ENCODE assay signal across 21 cellular contexts in the genomic region with DNA sequence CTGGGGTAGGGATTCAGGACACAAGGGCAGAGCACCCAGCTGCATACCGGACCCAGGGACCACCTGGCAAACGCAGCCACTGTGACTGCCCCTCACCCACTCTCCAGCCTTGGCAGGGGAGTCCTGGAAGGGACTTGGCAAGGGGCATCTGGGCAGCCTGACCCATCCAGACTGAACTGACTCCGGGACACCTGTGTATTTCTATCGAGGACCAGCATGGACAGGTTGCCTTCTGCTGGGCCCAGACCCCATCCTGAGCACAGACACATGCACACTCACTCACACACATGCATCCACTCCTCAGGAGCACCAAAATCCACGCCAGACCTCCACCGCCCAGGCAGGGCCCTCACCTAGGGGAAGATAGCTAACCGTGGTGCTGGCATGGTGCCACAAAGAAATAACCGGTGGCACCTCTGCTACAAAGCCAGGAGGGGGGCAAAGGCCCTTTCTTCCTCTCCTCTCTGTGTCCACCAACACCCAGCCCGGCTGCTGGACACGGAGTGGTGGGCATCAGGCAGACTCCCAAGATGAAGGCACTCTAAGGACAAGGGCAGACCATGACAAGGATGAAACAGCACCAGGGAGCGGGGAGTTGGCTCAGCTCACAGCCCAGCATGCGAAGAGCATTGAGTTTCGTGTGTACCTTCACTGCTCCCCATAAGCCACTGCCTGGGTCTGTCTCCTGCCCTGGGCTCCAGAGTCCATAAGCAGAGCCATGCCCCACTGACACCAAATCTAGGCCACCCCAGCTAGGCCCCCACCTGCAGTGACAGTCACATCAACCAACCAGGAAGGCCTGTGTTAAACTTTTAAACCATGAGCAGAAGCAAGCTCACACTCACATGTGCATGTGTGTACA. TPM values are rescaled to one million over a fixed set of nuclear protein-coding genes. Genes with fewer than 3 reads are reported as not detected.
DNase-seq lines count a peak whose midpoint lies in the region; ATAC-seq, FAIRE-seq and TF ChIP-seq lines count a peak whose summit lies in the region.
"Had no signal": no experiment of that assay in that cellular context is flagged by ENCODE, and none has a peak within 500 bp of the region (broad histone marks: within the 10 kb centered on the region; RNA-seq: fewer than 3 reads in every experiment).

No MANE protein-coding gene starts in this region.

- 86% methylated on average over 13 of the region's 13 CpGs; no CpG with 5 or more reads in 1 of the 2 experiments for WGBS in H1 (ENCODE audit: extremely low coverage in 1 of 2, insufficient coverage in 1 of 2, insufficient read length in 1 of 2, insufficient replicate concordance in 2 of 2, low coverage in 1 of 2, low lambda C conversion rate in 2 of 2, missing lambda C conversion rate in 1 of 2), 2 experiments

- peaks cover 0 to 27% (median 15%) of the 10 kb centered on the region in 4 experiments; a peak in 6 of 7 replicates for H3K4me1 ChIP-seq in H1 (replicated peaks in 1 of 4; ENCODE audit: control insufficient read depth in 3 of 4, insufficient read depth in 4 of 4, low read length in 3 of 4)
- H3K4me1 ChIP-seq in vagina: peaks cover 14% of the 10 kb centered on the region
- H3K4me1 ChIP-seq: psoas muscle had no signal

- TF ChIP-seq RAD21 in H1 (IDR thresholded peaks at IDR 0.05 in 1 of 2, conservative IDR thresholded peaks at IDR 0.05 in 1 of 2; ENCODE audit: low read depth in 2 of 2, low read length in 2 of 2): no peak

- H2AK5ac ChIP-seq in H1 (ENCODE audit: low read depth, low read length): no peak overlapping the region

- H3K79me1 ChIP-seq in H1 (ENCODE audit: low read depth, low read length): no peaks in the 10 kb centered on the region

- in situ Hi-C loops in G401 (cut with HindIII; ENCODE audit: low sequenced_read_pairs): no loop called here

- no peaks in the 10 kb centered on the region for H3K9me3 ChIP-seq in H1 (ENCODE audit: insufficient read depth in 2 of 2, low read depth in 1 of 2, low read length in 1 of 2)
- no peaks in the 10 kb centered on the region for H3K9me3 ChIP-seq in vagina
- H3K9me3 ChIP-seq: psoas muscle, spleen had no signal

- H3K4ac ChIP-seq in H1 (replicated peaks; ENCODE audit: insufficient read length, low read depth, low read length): no peak overlapping the region

- no peak overlapping the region for H3K18ac ChIP-seq in H1 (ENCODE audit: extremely low read depth, low read length)

- peak overlapping the region; percentile 62; the same call in 1 of the 2 replicates for H4K8ac ChIP-seq in H1 (ENCODE audit: extremely low read depth, insufficient read depth, low read length)

- TF ChIP-seq POLR2A in H1 (IDR thresholded peaks at IDR 0.05; ENCODE audit: control extremely low read depth in 1 of 2, low read depth in 2 of 2, low read length in 2 of 2) (no peak), vagina (IDR thresholded peaks at IDR 0.05) (no peak)

- H4K5ac ChIP-seq in H1 (ENCODE audit: insufficient read length, low read depth, low read length): no peak overlapping the region

- H2BK20ac ChIP-seq in H1 (ENCODE audit: low read length): no peak overlapping the region

- no peaks in the 10 kb centered on the region for H3K79me2 ChIP-seq in H1 (ENCODE audit: control insufficient read depth in 1 of 2, insufficient read depth in 2 of 2, low read length in 2 of 2)

- no peak overlapping the region for H3K4me2 ChIP-seq in H1 (ENCODE audit: insufficient read depth in 1 of 2, low read depth in 2 of 2, low read length in 2 of 2)

- peaks cover 0 to 3% of the 10 kb centered on the region in 2 experiments for H4K20me1 ChIP-seq in H1 (replicated peaks in 1 of 2; ENCODE audit: control insufficient read depth in 1 of 2, insufficient read depth in 2 of 2, low read length in 2 of 2)

- no peak for TF ChIP-seq CTCF in H1 (IDR thresholded peaks at IDR 0.05; ENCODE audit: control extremely low read depth in 1 of 3, insufficient read depth in 1 of 3, low read depth in 1 of 3, low read length in 3 of 3)
- TF ChIP-seq CTCF in vagina (IDR thresholded peaks at IDR 0.05): no peak

- no peak overlapping the region for H2BK120ac ChIP-seq in H1 (replicated peaks; ENCODE audit: low read depth, low read length)

- H4K91ac ChIP-seq in H1 (replicated peaks; ENCODE audit: insufficient read length, low read length): no peak overlapping the region

- H2BK5ac ChIP-seq in H1 (ENCODE audit: low read depth, low read length): no peak overlapping the region; the same call in 1 of the 2 replicates

- FAIRE-seq in H1 (lab: Jason Lieb, UNC): no peak
- FAIRE-seq: frontal cortex, GM18507 had no signal

- DNase-seq in NCI-H1417 (lab: John Stamatoyannopoulos, UW) (peak in 2 of 3 experiments; percentile 18 to 54), NCI-H1417 treated with DMSO at 0.1 percent for 48 hours (lab: John Stamatoyannopoulos, UW) (no peak), G401 (ENCODE audit: low spot score) (peak; percentile 45), H1 (ENCODE audit: low read depth in 1 of 2, low spot score in 2 of 2) (no peak), posterior vena cava (ENCODE audit: low spot score) (peak; percentile 70), vagina (ENCODE audit: extremely low spot score in 2 of 2) (no peak), ecto neural progenitor cell (ENCODE audit: low spot score) (no peak), left lobe of liver (ENCODE audit: low spot score) (no peak)
- DNase-seq: 8988T, AML-193, amniotic stem cell, Karpas-422, NCI-H1092, NCI-H2081 treated with DMSO at 0.1 percent for 48 hours, nephron progenitor cell, SHP77 treated with DMSO at 0.1 percent for 48 hours, trophoblast cell had no signal

- no peak overlapping the region for H3K9ac ChIP-seq in H1 (replicated peaks in 1 of 4; ENCODE audit: extremely low read depth in 1 of 4, low read depth in 3 of 4, low read length in 3 of 4)

- no peak for ATAC-seq in left lobe of liver

- H3K56ac ChIP-seq in H1 (replicated peaks; ENCODE audit: insufficient read length, low read depth, low read length): no peak overlapping the region

- H3K36me3 ChIP-seq in H1 (ENCODE audit: control insufficient read depth in 2 of 4, insufficient read depth in 4 of 4, low read length in 3 of 4): no peaks in the 10 kb centered on the region
- H3K36me3 ChIP-seq in vagina: no peaks in the 10 kb centered on the region
- H3K36me3 ChIP-seq: spleen had no signal

- H2BK12ac ChIP-seq in H1 (ENCODE audit: low read depth, low read length): no peak overlapping the region; the same call in 1 of the 2 replicates

- peaks cover 0 to 15% (median 8%) of the 10 kb centered on the region in 4 experiments; a peak in 5 of 7 replicates for H3K27me3 ChIP-seq in H1 (replicated peaks in 1 of 4; ENCODE audit: control insufficient read depth in 3 of 4, extremely low read depth in 1 of 4, insufficient read depth in 3 of 4, low read length in 3 of 4)
- H3K27me3 ChIP-seq in vagina: no peaks in the 10 kb centered on the region

- CTCF ChIA-PET in H1 (lab: Charles Lee; ENCODE audit: partially characterized antibody): interaction anchor here (0.6 to 6.1 kb wide), 9 partner anchors 20 to 752 kb away, joined by 3 to 35 read pairs (median 4); no protein-coding TSS in a partner anchor

- peaks cover under 1% of the 10 kb centered on the region; the same call in 1 of the 2 replicates for H3K23me2 ChIP-seq in H1 (ENCODE audit: low read depth, low read length)

- no peak overlapping the region for H2AFZ ChIP-seq in H1 (ENCODE audit: low read length)

- H3K27ac ChIP-seq in H1 (ENCODE audit: low read depth, low read length) (no peak overlapping the region), vagina (no peak overlapping the region)
- H3K27ac ChIP-seq: psoas muscle, spleen had no signal

- H2BK15ac ChIP-seq in H1 (ENCODE audit: low read length): no peak overlapping the region

- intact Hi-C loops in posterior vena cava (cut with DNase I): no loop called here
- intact Hi-C loops in vagina (cut with DNase I): no loop called here

- H3K14ac ChIP-seq in H1 (ENCODE audit: insufficient read length): no peak overlapping the region

- no peak overlapping the region for H3K23ac ChIP-seq in H1 (ENCODE audit: insufficient read length)

- H3K4me3 ChIP-seq in H1 (ENCODE audit: extremely low read depth in 1 of 4, insufficient read depth in 2 of 4, low read depth in 3 of 4, low read length in 4 of 4) (no peak overlapping the region), vagina (no peak overlapping the region)
- H3K4me3 ChIP-seq: psoas muscle, spleen had no signal

- POLR2A ChIA-PET in H1 (lab: Charles Lee; ENCODE audit: partially characterized antibody): no interaction called here

- TF ChIP-seq EP300 in H1 (IDR thresholded peaks at IDR 0.05; ENCODE audit: borderline replicate concordance in 1 of 2, low read depth in 2 of 2, low read length in 2 of 2): no peak

TF ChIP-seq in H1, 55 proteins besides CTCF, POLR2A, EP300 and RAD21 (continues in another document):
- TF ChIP-seq CREB1 (IDR thresholded peaks at IDR 0.05) (no peak), SP1 (IDR thresholded peaks at IDR 0.05; ENCODE audit: low read depth, low read length) (no peak), TAF7 (optimal IDR thresholded peaks at IDR 0.05; ENCODE audit: borderline replicate concordance, low read depth, low read length) (no peak), GABPA (IDR thresholded peaks at IDR 0.05; ENCODE audit: borderline replicate concordance, insufficient read depth, low read length) (no peak)

RNA-seq across cellular contexts. Expression of gene KCNH2, which starts 35.3 kb away (rescaled TPM):
- 10.8 and 11.5 TPM in 2 replicates for total RNA-seq in G401 (2014; rRNA removed; shearing (Covaris generic))
- 7.7 and 8.0 TPM in 2 replicates for total RNA-seq in H1 (2021; fragmentation: NEBNext Ultra II Directional; extraction: Animal tissue kit (Norgen Biotek cat#: 25700))
- 15.0 and 20.5 TPM in 2 replicates for polyA plus RNA-seq in H1 (2011; rRNA removed)
- 13.4 TPM for polyA plus RNA-seq in H1 (2011; cell fraction: cytosol; rRNA removed)
- 23.6 TPM for polyA plus RNA-seq in H1 (2011; cell fraction: nucleus; rRNA removed)
- 5.5 to 12.1 TPM (median 10.4 TPM) in 4 replicates for polyA plus RNA-seq in H1 (2012, experiment 1 of 2)
- polyA plus RNA-seq in H1 (2012, experiment 2 of 2): 7.6 TPM
- 7.6 TPM for polyA plus RNA-seq in H1 (2013, experiment 1 of 2)
- polyA plus RNA-seq in H1 (2013, experiment 2 of 2): 7.2 TPM
- polyA minus RNA-seq in H1 (2011; rRNA and poly(A)+ RNA removed): 8.9 and 10.2 TPM in 2 replicates
- 9.5 TPM for polyA minus RNA-seq in H1 (2011; cell fraction: cytosol; rRNA and poly(A)+ RNA removed)
- polyA minus RNA-seq in H1 (2011; cell fraction: nucleus; rRNA and poly(A)+ RNA removed): 7.0 TPM
- 10 to 100 TPM; 27.3 to 37.3 TPM for total RNA-seq in posterior vena cava
- total RNA-seq in vagina: 6.4 TPM
- 0.28 TPM for total RNA-seq in left lobe of liver

RNA-seq across cellular contexts. Expression of gene NOS3, which starts 48.0 kb away (rescaled TPM):
- total RNA-seq in G401 (2014; rRNA removed; shearing (Covaris generic)): 34.5 and 41.6 TPM in 2 replicates
- 4.4 and 4.7 TPM in 2 replicates for total RNA-seq in H1 (2021; fragmentation: NEBNext Ultra II Directional; extraction: Animal tissue kit (Norgen Biotek cat#: 25700))
- polyA plus RNA-seq in H1 (2011; rRNA removed): 16.2 and 20.9 TPM in 2 replicates
- 8.1 TPM for polyA plus RNA-seq in H1 (2011; cell fraction: cytosol; rRNA removed)
- 12.6 TPM for polyA plus RNA-seq in H1 (2011; cell fraction: nucleus; rRNA removed)
- polyA plus RNA-seq in H1 (2012, experiment 1 of 2): 4.2 to 10.6 TPM (median 8.1 TPM) in 4 replicates
- 5.2 TPM for polyA plus RNA-seq in H1 (2012, experiment 2 of 2)
- 4.2 TPM for polyA plus RNA-seq in H1 (2013, experiment 1 of 2)
- 3.5 TPM for polyA plus RNA-seq in H1 (2013, experiment 2 of 2)
- polyA minus RNA-seq in H1 (2011; rRNA and poly(A)+ RNA removed): 5.4 and 6.9 TPM in 2 replicates
- 7.7 TPM for polyA minus RNA-seq in H1 (2011; cell fraction: cytosol; rRNA and poly(A)+ RNA removed)
- 10.1 TPM for polyA minus RNA-seq in H1 (2011; cell fraction: nucleus; rRNA and poly(A)+ RNA removed)
- total RNA-seq in posterior vena cava: 10 to 100 TPM; 27.9 to 71.8 TPM
- 22.8 TPM for total RNA-seq in vagina
- 8.7 TPM for total RNA-seq in left lobe of liver

Comparison
In these comparisons a context has a peak if more than half of its experiments do, and no peak if none do; other contexts are left out.
1. DNase-seq: peak in NCI-H1417 (2 of 3), G401 (single experiment) and posterior vena cava (single experiment); none in NCI-H1417 treated with DMSO at 0.1 percent for 48 hours (single experiment), H1 (0 of 2), vagina (0 of 2), ecto neural progenitor cell (single experiment) and left lobe of liver (single experiment).